ENCODE assay signal across 2 cellular contexts in the genomic region with DNA sequence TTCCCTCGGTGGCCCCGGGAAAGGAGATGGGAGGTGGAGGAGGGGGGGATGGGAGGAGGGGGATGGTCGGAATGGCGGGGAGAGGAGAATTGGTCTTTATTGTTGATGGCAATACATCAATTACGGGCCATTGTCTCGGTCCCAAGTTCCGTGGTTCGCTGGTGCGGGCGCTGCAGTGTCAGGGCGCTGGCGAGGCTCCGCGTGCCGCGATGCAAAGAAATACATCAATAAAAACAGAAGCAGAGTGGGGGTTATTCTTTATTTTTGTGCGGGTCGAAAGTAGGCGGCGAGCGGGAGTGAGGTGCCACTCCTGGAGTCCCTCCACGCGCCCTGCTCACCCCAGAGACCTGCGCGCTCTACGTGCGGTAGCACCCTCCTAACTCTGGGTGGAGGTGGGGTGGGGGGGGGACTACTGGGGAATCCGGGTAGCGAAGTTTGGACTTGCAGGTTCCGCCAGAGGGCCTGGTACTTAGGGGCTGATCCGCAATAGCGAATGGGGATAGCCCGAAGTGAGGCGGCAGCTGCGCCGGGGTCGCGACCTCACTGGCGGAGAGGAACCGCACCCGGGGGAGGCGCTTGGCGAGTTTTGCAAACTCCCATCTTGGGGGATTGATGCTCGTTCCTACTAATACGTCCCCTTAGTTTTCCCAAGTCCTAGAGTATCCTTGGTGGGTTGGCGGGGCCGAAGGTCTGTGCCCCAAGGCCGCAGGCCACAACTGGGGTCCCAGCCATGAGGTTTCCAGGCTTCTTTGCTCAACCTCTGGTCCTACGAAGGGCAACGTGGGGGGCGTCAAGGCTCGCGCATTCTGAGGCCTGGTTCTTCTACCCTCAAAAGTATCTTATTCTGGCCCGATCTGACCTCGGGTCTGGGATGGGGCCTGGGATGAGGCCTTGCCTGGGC.
TF ChIP-seq lines count a peak whose summit lies in the region.

No MANE protein-coding gene starts in this region.

TF ChIP-seq in H1, 55 proteins besides CTCF, POLR2A, EP300 and RAD21:
- TF ChIP-seq EGR1 (IDR thresholded peaks at IDR 0.05; ENCODE audit: borderline replicate concordance, low read depth, low read length) = no peak
- TF ChIP-seq ASH2L (IDR thresholded peaks at IDR 0.05; ENCODE audit: low read length) = peak; percentile 44
- TF ChIP-seq TEAD4 (IDR thresholded peaks at IDR 0.05; ENCODE audit: low read depth, low read length) = no peak
- TF ChIP-seq RBBP5 (IDR thresholded peaks at IDR 0.05; ENCODE audit: borderline replicate concordance, low read depth, low read length) = peak; percentile 6; the same call in 1 of the 2 replicates
- TF ChIP-seq RNF2 (IDR thresholded peaks at IDR 0.05; ENCODE audit: borderline replicate concordance, low read depth, low read length, missing control alignments, poor library complexity, severe bottlenecking) = peak; percentile 5
- TF ChIP-seq, protein P1, sequence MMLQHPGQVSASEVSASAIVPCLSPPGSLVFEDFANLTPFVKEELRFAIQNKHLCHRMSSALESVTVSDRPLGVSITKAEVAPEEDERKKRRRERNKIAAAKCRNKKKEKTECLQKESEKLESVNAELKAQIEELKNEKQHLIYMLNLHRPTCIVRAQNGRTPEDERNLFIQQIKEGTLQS (IDR thresholded peaks at IDR 0.05; ENCODE audit: insufficient read depth, low read depth, low read length) = no peak

TF ChIP-seq in liver, 16 proteins besides CTCF, POLR2A, EP300 and RAD21 (continued from another document):
- TF ChIP-seq, protein P1 (IDR thresholded peaks at IDR 0.05) = no peak
- TF ChIP-seq, protein P2, sequence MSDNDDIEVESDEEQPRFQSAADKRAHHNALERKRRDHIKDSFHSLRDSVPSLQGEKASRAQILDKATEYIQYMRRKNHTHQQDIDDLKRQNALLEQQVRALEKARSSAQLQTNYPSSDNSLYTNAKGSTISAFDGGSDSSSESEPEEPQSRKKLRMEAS (IDR thresholded peaks at IDR 0.05) = no peak
- TF ChIP-seq FOXA1 (IDR thresholded peaks at IDR 0.05) (no peak), HNF4A (conservative IDR thresholded peaks at IDR 0.05) (no peak)
